Comparison of ENCODE assay signal across 19 cellular contexts in genomic region chr12:6458281-6459003, GRCh38. TPM values are rescaled to one million over a fixed set of nuclear protein-coding genes. Genes with fewer than 3 reads are reported as not detected.
A peak's percentile ranks its signal among the peaks of the same experiment; 100 is the strongest.
DNase-seq lines count a peak whose midpoint lies in the region; ATAC-seq and TF ChIP-seq lines count a peak whose summit lies in the region.
"Had no signal": no experiment of that assay in that cellular context is flagged by ENCODE, and none has a peak within 500 bp of the region (broad histone marks: within the 10 kb centered on the region; RNA-seq: fewer than 3 reads in every experiment).

No MANE protein-coding gene starts in this region.

- no peaks in the 10 kb centered on the region for H3K9me3 ChIP-seq in BLaER1
- H3K9me3 ChIP-seq in CD4-positive, alpha-beta memory T cell (ENCODE audit: control insufficient read depth in 1 of 2, low read length in 2 of 2): no peaks in the 10 kb centered on the region
- no peaks in the 10 kb centered on the region for H3K9me3 ChIP-seq in T-helper 17 cell (ENCODE audit: control insufficient read depth, low read length, poor library complexity, severe bottlenecking)
- H3K9me3 ChIP-seq in BE2C: no peaks in the 10 kb centered on the region
- H3K9me3 ChIP-seq: SK-N-SH, testis had no signal

- TF ChIP-seq CTCF in BE2C (IDR thresholded peaks at IDR 0.05; ENCODE audit: low read depth, low read length): no peak

- intact Hi-C loops in CD4-positive, alpha-beta memory T cell (cut with micrococcal nuclease): no loop called here

- peaks cover 59 to 87% (median 73%) of the 10 kb centered on the region in 4 donors for H3K4me1 Mint-ChIP-seq in CD4-positive, alpha-beta memory T cell
- H3K4me1 Mint-ChIP-seq in T-helper 17 cell (peaks cover 56% of the 10 kb centered on the region), memory B cell (peaks cover 53% of the 10 kb centered on the region)

- H4K20me1 ChIP-seq in BLaER1: no peaks in the 10 kb centered on the region

- no peaks in the 10 kb centered on the region for H3K27me3 Mint-ChIP-seq in CD4-positive, alpha-beta memory T cell
- no peaks in the 10 kb centered on the region for H3K27me3 Mint-ChIP-seq in T-helper 17 cell
- H3K27me3 Mint-ChIP-seq in memory B cell: no peaks in the 10 kb centered on the region

- H3K27me3 ChIP-seq in BLaER1 (no peaks in the 10 kb centered on the region), BE2C (no peaks in the 10 kb centered on the region)
- no peaks in the 10 kb centered on the region for H3K27me3 ChIP-seq in CD4-positive, alpha-beta memory T cell (ENCODE audit: insufficient read depth, low read length)
- H3K27me3 ChIP-seq: testis had no signal

- H3K4me3 Mint-ChIP-seq in CD4-positive, alpha-beta memory T cell: peak overlapping the region in 3 of 8 donors; percentile 36 to 51 (median 37)
- H3K4me3 Mint-ChIP-seq in T-helper 17 cell (no peak overlapping the region), memory B cell (no peak overlapping the region)

- peak overlapping the region; percentile 34; the same call in 1 of the 2 replicates for H3K9ac ChIP-seq in BLaER1
- H3K9ac ChIP-seq: GM23248, SK-N-SH had no signal

- H3K4me1 ChIP-seq in BLaER1 (peaks cover 77% of the 10 kb centered on the region), BE2C (no peaks in the 10 kb centered on the region)
- H3K4me1 ChIP-seq in CD4-positive, alpha-beta memory T cell (ENCODE audit: insufficient read depth, low read length): peaks cover 77% of the 10 kb centered on the region
- H3K4me1 ChIP-seq: testis had no signal

- CTCF ChIA-PET in CD4-positive, alpha-beta memory T cell (lab: Charles Lee; ENCODE audit: partially characterized antibody): interaction anchor here (4.1 to 10.5 kb wide), 4 partner anchors 10 to 122 kb away, joined by 15 to 341 read pairs (median 190); partner anchors contain the start of genes CD27 and TAPBPL

- ATAC-seq in T-helper 17 cell (no peak), memory B cell (ENCODE audit: low read depth) (no peak)
- ATAC-seq: Panc1 had no signal

- H3K36me3 ChIP-seq in BLaER1 (peaks cover 83% of the 10 kb centered on the region), BE2C (peaks cover 32% of the 10 kb centered on the region)
- H3K36me3 ChIP-seq in CD4-positive, alpha-beta memory T cell (ENCODE audit: insufficient read depth, low read length): peaks cover 40% of the 10 kb centered on the region

- H3K27ac ChIP-seq in BLaER1: peak overlapping the region; percentile 44
- peak overlapping the region; percentile 33 for H3K27ac ChIP-seq in CD4-positive, alpha-beta memory T cell (ENCODE audit: low read depth, low read length)
- H3K27ac ChIP-seq: C4-2B, GM23248, testis had no signal

- H3K4me3 ChIP-seq in BLaER1 (no peak overlapping the region), BE2C (ENCODE audit: low read depth, low read length) (no peak overlapping the region)
- H3K4me3 ChIP-seq in CD4-positive, alpha-beta memory T cell (ENCODE audit: low read length in 2 of 2): no peak overlapping the region
- H3K4me3 ChIP-seq: GM23248, testis had no signal

- H3K9me3 Mint-ChIP-seq in CD4-positive, alpha-beta memory T cell: no peaks in the 10 kb centered on the region
- no peaks in the 10 kb centered on the region for H3K9me3 Mint-ChIP-seq in memory B cell

- peak overlapping the region; percentile 81 to 93 (median 88) for H3K27ac Mint-ChIP-seq in CD4-positive, alpha-beta memory T cell
- H3K27ac Mint-ChIP-seq in T-helper 17 cell (peak overlapping the region; percentile 100), memory B cell (peak overlapping the region; percentile 84)

- POLR2A ChIA-PET in CD4-positive, alpha-beta memory T cell (lab: Charles Lee; ENCODE audit: partially characterized antibody): interaction anchor here (1.3 to 10.7 kb wide), 6 partner anchors 9 to 77 kb away, joined by 4 to 728 read pairs (median 138); partner anchors contain the start of genes CD27, GAPDH, MRPL51 and NCAPD2

- DNase-seq in CD4-positive, alpha-beta memory T cell: no peak
- DNase-seq in T-helper 17 cell (no peak), memory B cell (ENCODE audit: low spot score in 2 of 2) (no peak), BE2C (no peak), kidney tubule cell (ENCODE audit: low spot score) (no peak), NCI-H1105 treated with DMSO at 0.1 percent for 48 hours (lab: John Stamatoyannopoulos, UW) (no peak)
- DNase-seq: amniotic stem cell; DND-41; GM23248; hippocampal formation; midbrain; NCI-H2081 treated with DMSO at 0.1 percent for 48 hours; NCI-H774; SK-N-SH; stimulated activated CD4-positive, alpha-beta T cell treated with anti-CD3 and anti-CD28 coated beads, Interleukin-2, amount 100 ng/mL, for 24 hours; testis had no signal

- peak overlapping the region; percentile 87 for H3K4me2 ChIP-seq in BLaER1
- H3K4me2 ChIP-seq: SK-N-SH had no signal

- peaks cover 50 to 71% of the 10 kb centered on the region in 2 donors for H3K36me3 Mint-ChIP-seq in CD4-positive, alpha-beta memory T cell
- H3K36me3 Mint-ChIP-seq in T-helper 17 cell (ENCODE audit: low read depth): peaks cover 21% of the 10 kb centered on the region
- H3K36me3 Mint-ChIP-seq in memory B cell: peaks cover 36% of the 10 kb centered on the region

RNA-seq across cellular contexts. Expression of gene TAPBPL, which starts 6.6 kb away (rescaled TPM):
- 10 to 100 TPM; 66.4 to 66.9 TPM for total RNA-seq in CD4-positive, alpha-beta memory T cell
- polyA plus RNA-seq in CD4-positive, alpha-beta memory T cell: 100 to 1,000 TPM; 102 to 116 TPM
- total RNA-seq in T-helper 17 cell: 10 to 100 TPM; 19.6 to 23.1 TPM
- 9.8 TPM for polyA plus RNA-seq in BE2C (2012; ENCODE audit: insufficient read depth, insufficient read length, low read depth)

RNA-seq across cellular contexts. Expression of gene VAMP1, which starts 12.0 kb away (rescaled TPM):
- total RNA-seq in CD4-positive, alpha-beta memory T cell: 100 to 1,000 TPM in 1 of 2 experiments, 10 to 100 TPM in 1; 97.7 to 101 TPM
- 10 to 100 TPM; 10.3 to 12.1 TPM for polyA plus RNA-seq in CD4-positive, alpha-beta memory T cell
- total RNA-seq in T-helper 17 cell: 10 to 100 TPM; 33.1 to 38.5 TPM
- 4.2 TPM for polyA plus RNA-seq in BE2C (2012; ENCODE audit: insufficient read depth, insufficient read length, low read depth)

RNA-seq across cellular contexts. Expression of gene CD27, which starts 13.7 kb away (rescaled TPM):
- 100 to 1,000 TPM; 117 to 124 TPM for total RNA-seq in CD4-positive, alpha-beta memory T cell
- polyA plus RNA-seq in CD4-positive, alpha-beta memory T cell: 100 to 1,000 TPM; 343 to 402 TPM
- 10 to 100 TPM; 66.7 to 76.1 TPM for total RNA-seq in T-helper 17 cell
- 2.4 TPM for polyA plus RNA-seq in BE2C (2012; ENCODE audit: insufficient read depth, insufficient read length, low read depth)
- total RNA-seq: GM23248 had no signal
- polyA plus RNA-seq: SK-N-SH had no signal

RNA-seq across cellular contexts. Expression of gene MRPL51, which starts 34.6 kb away (rescaled TPM):
- 10 to 100 TPM; 85.1 to 89.2 TPM for total RNA-seq in CD4-positive, alpha-beta memory T cell
- 100 to 1,000 TPM; 199 to 205 TPM for polyA plus RNA-seq in CD4-positive, alpha-beta memory T cell
- total RNA-seq in T-helper 17 cell: 10 to 100 TPM; 36.6 to 42.2 TPM
- polyA plus RNA-seq in BE2C (2012; ENCODE audit: insufficient read depth, insufficient read length, low read depth): 231 TPM

RNA-seq across cellular contexts. Expression of gene NCAPD2, which starts 35.5 kb away (rescaled TPM):
- total RNA-seq in CD4-positive, alpha-beta memory T cell: 10 to 100 TPM; 38.1 to 39.8 TPM
- 10 to 100 TPM; 15.7 to 29.0 TPM for polyA plus RNA-seq in CD4-positive, alpha-beta memory T cell
- total RNA-seq in T-helper 17 cell: 10 to 100 TPM; 16.9 to 24.3 TPM
- 41.8 TPM for polyA plus RNA-seq in BE2C (2012; ENCODE audit: insufficient read depth, insufficient read length, low read depth)
